ENCODE assay signal across 9 cellular contexts in genomic region chr5:170632266-170632984, GRCh38.
DNase-seq lines count a peak whose midpoint lies in the region; ATAC-seq and TF ChIP-seq lines count a peak whose summit lies in the region.
"Had no signal": no experiment of that assay in that cellular context is flagged by ENCODE, and none has a peak within 500 bp of the region (broad histone marks: within the 10 kb centered on the region; RNA-seq: fewer than 3 reads in every experiment).

No MANE protein-coding gene starts in this region.

- CTCF ChIA-PET in activated CD4-positive, alpha-beta T cell treated with anti-CD3 and anti-CD28 coated beads for 36 hours (lab: Charles Lee): interaction anchor here (0.6 to 5.3 kb wide), 14 partner anchors 8 to 257 kb away, joined by 3 to 63 read pairs (median 5); no protein-coding TSS in a partner anchor
- CTCF ChIA-PET in activated CD8-positive, alpha-beta T cell treated with anti-CD3 and anti-CD28 coated beads for 36 hours (lab: Charles Lee): interaction anchor here (1.3 to 9.6 kb wide), 20 partner anchors 12 to 406 kb away, joined by 3 to 118 read pairs (median 8); no protein-coding TSS in a partner anchor

- intact Hi-C loops in activated CD4-positive, alpha-beta T cell treated with anti-CD3 and anti-CD28 coated beads for 36 hours (cut with DNase I, micrococcal nuclease): loop anchor here (2.0 to 10.0 kb wide), 4 partner anchors 28 to 530 kb away; no protein-coding TSS in a partner anchor
- intact Hi-C loops in activated CD8-positive, alpha-beta T cell treated with anti-CD3 and anti-CD28 coated beads for 36 hours (cut with micrococcal nuclease): loop anchor here (10.0 kb wide), 1 partner anchor 408 kb away; no protein-coding TSS in a partner anchor

- H3K4me1 Mint-ChIP-seq in activated CD4-positive, alpha-beta T cell treated with anti-CD3 and anti-CD28 coated beads for 36 hours: peaks cover 15% of the 10 kb centered on the region
- H3K4me1 Mint-ChIP-seq in activated CD8-positive, alpha-beta T cell treated with anti-CD3 and anti-CD28 coated beads for 36 hours (ENCODE audit: low read depth): peaks cover 16% of the 10 kb centered on the region

- H3K4me3 Mint-ChIP-seq in activated CD4-positive, alpha-beta T cell treated with anti-CD3 and anti-CD28 coated beads for 36 hours: no peak overlapping the region
- H3K4me3 Mint-ChIP-seq in activated CD8-positive, alpha-beta T cell treated with anti-CD3 and anti-CD28 coated beads for 36 hours: peak overlapping the region; percentile 42

- POLR2A ChIA-PET in activated CD4-positive, alpha-beta T cell treated with anti-CD3 and anti-CD28 coated beads for 36 hours (lab: Charles Lee): interaction anchor here (0.6 kb wide), 1 partner anchor 216 kb away, joined by 3 read pairs; no protein-coding TSS in a partner anchor
- POLR2A ChIA-PET in activated CD8-positive, alpha-beta T cell treated with anti-CD3 and anti-CD28 coated beads for 36 hours (lab: Charles Lee): interaction anchor here (0.5 to 1.6 kb wide), 2 partner anchors 9 to 21 kb away, joined by 3 to 4 read pairs; no protein-coding TSS in a partner anchor

- no peaks in the 10 kb centered on the region for H3K36me3 Mint-ChIP-seq in activated CD4-positive, alpha-beta T cell treated with anti-CD3 and anti-CD28 coated beads for 36 hours (ENCODE audit: low read depth)
- no peaks in the 10 kb centered on the region for H3K36me3 Mint-ChIP-seq in activated CD8-positive, alpha-beta T cell treated with anti-CD3 and anti-CD28 coated beads for 36 hours (ENCODE audit: low read depth)

- ATAC-seq in activated CD4-positive, alpha-beta T cell treated with anti-CD3 and anti-CD28 coated beads for 36 hours: peak; percentile 12
- ATAC-seq in activated CD8-positive, alpha-beta T cell treated with anti-CD3 and anti-CD28 coated beads for 36 hours: no peak

- no peak overlapping the region for H3K27ac Mint-ChIP-seq in activated CD4-positive, alpha-beta T cell treated with anti-CD3 and anti-CD28 coated beads for 36 hours
- H3K27ac Mint-ChIP-seq in activated CD8-positive, alpha-beta T cell treated with anti-CD3 and anti-CD28 coated beads for 36 hours: no peak overlapping the region

- H3K27me3 ChIP-seq in stomach smooth muscle (ENCODE audit: control insufficient read depth in 1 of 2, insufficient read depth in 2 of 2, low read length in 2 of 2): no peaks in the 10 kb centered on the region

- H3K9me3 ChIP-seq in stomach smooth muscle (ENCODE audit: control insufficient read depth in 2 of 2, low read length in 2 of 2): no peaks in the 10 kb centered on the region

- peak overlapping the region; percentile 18 to 70 for H3K4me3 ChIP-seq in stomach smooth muscle (ENCODE audit: low read length in 2 of 2)

- no peaks in the 10 kb centered on the region for H3K9me3 Mint-ChIP-seq in activated CD4-positive, alpha-beta T cell treated with anti-CD3 and anti-CD28 coated beads for 36 hours (ENCODE audit: low read depth)
- H3K9me3 Mint-ChIP-seq in activated CD8-positive, alpha-beta T cell treated with anti-CD3 and anti-CD28 coated beads for 36 hours: no peaks in the 10 kb centered on the region

- peak overlapping the region; percentile 67 for H3K27ac ChIP-seq in stomach smooth muscle (ENCODE audit: low read length)

- H3K27me3 Mint-ChIP-seq in activated CD4-positive, alpha-beta T cell treated with anti-CD3 and anti-CD28 coated beads for 36 hours: peaks cover 7% of the 10 kb centered on the region
- H3K27me3 Mint-ChIP-seq in activated CD8-positive, alpha-beta T cell treated with anti-CD3 and anti-CD28 coated beads for 36 hours: peaks cover 6% of the 10 kb centered on the region

- peaks cover 33% of the 10 kb centered on the region for H3K4me1 ChIP-seq in stomach smooth muscle (ENCODE audit: control insufficient read depth, insufficient read depth, low read length)

- DNase-seq in activated CD4-positive, alpha-beta T cell treated with anti-CD3 and anti-CD28 coated beads for 36 hours: no peak
- no peak for DNase-seq in activated CD4-positive, alpha-beta T cell treated with anti-CD3 and anti-CD28 coated beads for 1 hour
- DNase-seq in activated CD8-positive, alpha-beta T cell treated with anti-CD3 and anti-CD28 coated beads for 36 hours: no peak
- DNase-seq in iPS-NIHi7 (ENCODE audit: extremely low spot score) (peak; percentile 39), NCI-H1436 treated with DMSO at 0.1 percent for 48 hours (lab: John Stamatoyannopoulos, UW) (no peak), NCI-H345 (lab: John Stamatoyannopoulos, UW) (no peak), NCI-H748 treated with DMSO at 0.1 percent for 48 hours (lab: John Stamatoyannopoulos, UW) (no peak)
- DNase-seq: NCI-H1048 had no signal

- peak overlapping the region in 1 of 2 donors; percentile 42 for H3K9ac ChIP-seq in stomach smooth muscle (ENCODE audit: low read length in 2 of 2)

- H3K36me3 ChIP-seq in stomach smooth muscle (ENCODE audit: control insufficient read depth in 2 of 2, insufficient read depth in 2 of 2, low read length in 2 of 2): no peaks in the 10 kb centered on the region

- no peak for TF ChIP-seq CTCF in activated CD8-positive, alpha-beta T cell treated with anti-CD3 and anti-CD28 coated beads for 36 hours (IDR thresholded peaks at IDR 0.05)
